1 cellular context compared by ENCODE assay signal in the genomic region with DNA sequence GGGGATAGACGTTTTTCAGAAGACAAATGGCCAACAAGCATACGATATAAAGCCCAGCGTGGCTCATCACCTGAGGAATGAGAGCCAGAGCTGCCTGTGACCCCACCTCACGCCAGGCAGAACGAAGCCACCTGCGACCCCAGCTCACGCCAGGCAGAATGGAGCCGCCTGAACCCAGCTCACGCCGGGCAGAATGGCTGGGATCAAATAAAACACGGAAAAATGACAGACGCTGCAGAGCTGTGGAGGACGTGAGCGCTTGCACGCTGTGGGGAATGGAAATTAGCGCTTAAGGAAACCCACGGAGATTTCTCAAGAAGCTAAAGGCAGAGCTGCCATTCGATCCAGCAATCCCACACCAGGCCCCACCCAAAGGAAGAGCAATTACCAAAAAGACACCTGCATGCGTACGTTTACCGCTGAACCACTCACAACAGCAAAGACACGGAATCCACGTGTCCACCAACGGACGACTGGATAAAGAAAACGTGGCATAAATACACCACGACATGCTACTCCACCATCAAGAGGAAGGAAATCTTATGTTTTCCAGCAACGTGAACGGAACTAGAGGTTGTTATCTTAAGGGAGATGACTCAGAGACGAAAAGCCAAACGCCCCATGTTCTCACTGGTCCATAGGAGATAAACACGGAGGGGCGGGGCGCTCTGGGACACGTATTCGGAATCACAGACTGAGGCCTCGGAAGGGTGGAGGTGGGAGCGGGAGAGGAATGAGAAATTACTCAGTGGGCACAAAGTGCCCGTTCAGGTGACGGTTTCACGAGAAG.
TF ChIP-seq lines count a peak whose summit lies in the region.

No MANE protein-coding gene starts in this region.

TF ChIP-seq in HepG2, 621 proteins besides CTCF, POLR2A, EP300 and RAD21:
- TF ChIP-seq ISL2 (CRISPR knock-in tag; IDR thresholded peaks at IDR 0.05): no peak
- 0 out of 2 replicates have a peak, but pooled peaks have one; percentile 5 for TF ChIP-seq FOSL2 (CRISPR knock-in tag; IDR thresholded peaks at IDR 0.05)
TF ChIP-seq in HepG2: peak in this region for 1.
